8 cellular contexts compared by ENCODE assay signal in the genomic region with DNA sequence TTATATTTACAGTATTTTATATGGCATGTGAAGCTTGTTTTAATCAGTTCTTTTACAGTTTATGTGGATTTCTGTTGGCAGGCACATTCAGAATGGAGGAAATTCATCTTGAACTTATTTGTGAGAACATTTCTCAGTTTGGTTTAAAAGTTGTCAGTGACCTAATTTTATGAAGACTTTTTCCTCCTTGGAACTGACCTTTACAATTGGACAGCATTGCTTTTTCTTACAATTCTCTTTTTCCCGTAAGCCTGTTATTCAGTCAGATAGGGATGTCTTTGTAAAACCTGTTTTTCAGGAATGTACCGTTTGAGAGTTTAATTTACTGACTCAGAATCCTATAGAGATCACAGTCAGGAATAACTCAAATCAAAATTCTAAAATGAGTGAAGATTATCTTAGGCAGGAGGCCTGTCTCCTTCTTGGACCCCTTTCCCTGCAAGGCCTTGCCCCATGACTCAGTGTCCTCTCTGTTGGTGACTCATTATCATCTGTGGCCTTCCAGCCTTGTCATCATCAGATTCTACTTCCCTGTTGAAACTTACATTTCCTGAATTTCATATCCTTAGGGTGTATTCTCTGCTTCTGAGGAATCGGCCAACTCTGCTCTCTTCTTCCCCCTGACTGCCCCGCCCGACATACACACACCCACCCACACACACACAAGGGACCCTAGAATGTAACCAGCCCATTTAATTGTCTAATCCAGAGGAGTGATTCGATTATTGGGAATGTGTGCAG.
DNase-seq lines count a peak whose midpoint lies in the region; ATAC-seq and TF ChIP-seq lines count a peak whose summit lies in the region.

No MANE protein-coding gene starts in this region.

- no peak overlapping the region for H3K14ac ChIP-seq in neuronal stem cell (ENCODE audit: low read length)

- intact Hi-C loops in Right ventricle myocardium inferior (cut with DNase I) (loop anchor here (2.0 to 5.0 kb wide), 2 partner anchors 36 to 99 kb away; a partner anchor contains a TSS), cardiac septum (cut with DNase I) (no loop called here), aorta (cut with DNase I) (loop anchor here in 1 of 2 donors (5.0 kb wide), 1 partner anchor 99 kb away; a partner anchor contains a TSS)

- POLR2A ChIA-PET in activated CD4-positive, alpha-beta memory T cell treated with anti-CD3 and anti-CD28 coated beads, Interleukin-2, amount 10 ng/mL, durations not matched to agents 7 days and 5 days (lab: Charles Lee): interaction anchor here (0.9 to 1.0 kb wide), 2 partner anchors 19 to 34 kb away, joined by 3 read pairs; no protein-coding TSS in a partner anchor

- H2AK5ac ChIP-seq in neuronal stem cell (ENCODE audit: low read depth, low read length): no peak overlapping the region

- no peak overlapping the region for H3K23ac ChIP-seq in neuronal stem cell (ENCODE audit: low read depth, low read length, poor library complexity)

- H4K8ac ChIP-seq in neuronal stem cell (ENCODE audit: low read depth, low read length): no peak overlapping the region

- H3K9ac ChIP-seq in neuronal stem cell (ENCODE audit: low read depth, low read length, poor library complexity): no peak overlapping the region

- no peak overlapping the region for H4K91ac ChIP-seq in neuronal stem cell (ENCODE audit: low read depth, low read length, poor library complexity)

- no peaks in the 10 kb centered on the region for H3K9me3 ChIP-seq in aorta (ENCODE audit: control insufficient read depth, low read length)
- no peaks in the 10 kb centered on the region for H3K9me3 ChIP-seq in neuronal stem cell (replicated peaks in 1 of 2; ENCODE audit: control insufficient read depth in 2 of 2, insufficient read depth in 1 of 2, low read depth in 1 of 2, low read length in 2 of 2)

- H3K79me1 ChIP-seq in neuronal stem cell (ENCODE audit: low read depth, low read length): no peaks in the 10 kb centered on the region

- H3K27ac ChIP-seq in aorta (ENCODE audit: low read depth in 1 of 2, low read length in 2 of 2): peak overlapping the region; percentile 80 to 92
- no peak overlapping the region for H3K27ac ChIP-seq in neuronal stem cell (replicated peaks; ENCODE audit: low read length)

- TF ChIP-seq CTCF in choroid plexus epithelial cell (conservative IDR thresholded peaks at IDR 0.05; ENCODE audit: low read depth, low read length) (no peak), mesothelial cell of epicardium (IDR thresholded peaks at IDR 0.05; ENCODE audit: unreplicated experiment) (no peak)

- H3K27me3 ChIP-seq in aorta (ENCODE audit: control insufficient read depth in 1 of 2, insufficient read depth in 2 of 2, low read length in 1 of 2): no peaks in the 10 kb centered on the region
- no peaks in the 10 kb centered on the region for H3K27me3 ChIP-seq in neuronal stem cell (ENCODE audit: control insufficient read depth in 3 of 3, insufficient read depth in 3 of 3, low read depth in 1 of 3, low read length in 3 of 3)

- no peak overlapping the region for H2BK15ac ChIP-seq in neuronal stem cell (ENCODE audit: low read length)

- H3K4me1 ChIP-seq in aorta (ENCODE audit: control insufficient read depth in 1 of 2, insufficient read depth in 2 of 2, low read length in 2 of 2) (peaks cover 9 to 11% of the 10 kb centered on the region in 2 donors), neuronal stem cell (ENCODE audit: control insufficient read depth in 2 of 2, insufficient read depth in 1 of 2, low read depth in 1 of 2, low read length in 2 of 2) (peaks cover 0 to 9% of the 10 kb centered on the region in 2 donors)

- no peak overlapping the region for H3K4me3 ChIP-seq in choroid plexus epithelial cell (ENCODE audit: low read depth, low read length)
- no peak overlapping the region for H3K4me3 ChIP-seq in aorta (ENCODE audit: low read length in 2 of 2)
- no peak overlapping the region for H3K4me3 ChIP-seq in neuronal stem cell (ENCODE audit: low read length in 2 of 2)

- no peak overlapping the region for H2AFZ ChIP-seq in neuronal stem cell (ENCODE audit: low read length)

- CTCF ChIA-PET in activated CD4-positive, alpha-beta memory T cell treated with anti-CD3 and anti-CD28 coated beads, Interleukin-2, amount 10 ng/mL, durations not matched to agents 7 days and 5 days (lab: Charles Lee): interaction anchor here (1.0 kb wide), 1 partner anchor 17 kb away, joined by 3 read pairs; no protein-coding TSS in a partner anchor

- H3K4ac ChIP-seq in neuronal stem cell (ENCODE audit: low read length): no peak overlapping the region

- peaks cover 66% of the 10 kb centered on the region for H3K4me1 Mint-ChIP-seq in mesothelial cell of epicardium
- H3K4me1 Mint-ChIP-seq in activated CD4-positive, alpha-beta memory T cell treated with anti-CD3 and anti-CD28 coated beads, Interleukin-2, amount 10 ng/mL, durations not matched to agents 7 days and 5 days: peaks cover 19% of the 10 kb centered on the region

- no peak overlapping the region for H2BK12ac ChIP-seq in neuronal stem cell (ENCODE audit: low read length)

- peak overlapping the region; percentile 92 for H3K27ac Mint-ChIP-seq in mesothelial cell of epicardium
- H3K27ac Mint-ChIP-seq in activated CD4-positive, alpha-beta memory T cell treated with anti-CD3 and anti-CD28 coated beads, Interleukin-2, amount 10 ng/mL, durations not matched to agents 7 days and 5 days: no peak overlapping the region

- DNase-seq in Right ventricle myocardium inferior (ENCODE audit: missing footprints) (no peak), cardiac septum (ENCODE audit: low spot score) (no peak), choroid plexus epithelial cell (ENCODE audit: low read depth) (peak; percentile 78), mesothelial cell of epicardium (ENCODE audit: low spot score in 2 of 2, unreplicated experiment in 2 of 2) (no peak), aorta (peak in 1 of 2 donors; percentile 53), neuronal stem cell (ENCODE audit: low spot score) (no peak)
- DNase-seq in activated CD4-positive, alpha-beta memory T cell treated with anti-CD3 and anti-CD28 coated beads, Interleukin-2, amount 10 ng/mL, durations not matched to agents 7 days and 5 days: no peak
- no peak for DNase-seq in stimulated activated naive CD4-positive, alpha-beta T cell (lab: John Stamatoyannopoulos, UW)

- peak; percentile 74 for ATAC-seq in Right ventricle myocardium inferior
- peak; percentile 51 for ATAC-seq in aorta (ENCODE audit: low FRiP score)

- H2BK120ac ChIP-seq in neuronal stem cell (ENCODE audit: low read depth, low read length): no peak overlapping the region

- no peak overlapping the region for H3K4me2 ChIP-seq in neuronal stem cell (ENCODE audit: insufficient read depth, low read length, poor library complexity, severe bottlenecking)

- no peaks in the 10 kb centered on the region for H3K9me3 Mint-ChIP-seq in mesothelial cell of epicardium
- H3K9me3 Mint-ChIP-seq in activated CD4-positive, alpha-beta memory T cell treated with anti-CD3 and anti-CD28 coated beads, Interleukin-2, amount 10 ng/mL, durations not matched to agents 7 days and 5 days: no peaks in the 10 kb centered on the region

- H3K36me3 ChIP-seq in aorta (ENCODE audit: control insufficient read depth in 1 of 2, insufficient read depth in 2 of 2, low read length in 1 of 2) (no peaks in the 10 kb centered on the region), neuronal stem cell (replicated peaks in 1 of 2; ENCODE audit: control insufficient read depth in 2 of 2, insufficient read depth in 2 of 2, low read length in 2 of 2) (no peaks in the 10 kb centered on the region)

- H2BK5ac ChIP-seq in neuronal stem cell (ENCODE audit: low read length): no peak overlapping the region

- no peak overlapping the region for H3K4me3 Mint-ChIP-seq in mesothelial cell of epicardium
- H3K4me3 Mint-ChIP-seq in activated CD4-positive, alpha-beta memory T cell treated with anti-CD3 and anti-CD28 coated beads, Interleukin-2, amount 10 ng/mL, durations not matched to agents 7 days and 5 days: no peak overlapping the region

- H3K27me3 Mint-ChIP-seq in mesothelial cell of epicardium (ENCODE audit: low read depth): no peaks in the 10 kb centered on the region
- no peaks in the 10 kb centered on the region for H3K27me3 Mint-ChIP-seq in activated CD4-positive, alpha-beta memory T cell treated with anti-CD3 and anti-CD28 coated beads, Interleukin-2, amount 10 ng/mL, durations not matched to agents 7 days and 5 days

- no peak overlapping the region for H3K18ac ChIP-seq in neuronal stem cell (ENCODE audit: low read length)

- 34 to 36% methylated on average over 6 of the region's 6 CpGs for WGBS in aorta, 2 donors
- no CpG with 5 or more reads among the region's 6 CpGs for WGBS in neuronal stem cell (ENCODE audit: extremely low coverage in 2 of 2, insufficient read length in 2 of 2, insufficient replicate concordance in 1 of 2), 2 donors

- no peaks in the 10 kb centered on the region for H3K36me3 Mint-ChIP-seq in mesothelial cell of epicardium
- H3K36me3 Mint-ChIP-seq in activated CD4-positive, alpha-beta memory T cell treated with anti-CD3 and anti-CD28 coated beads, Interleukin-2, amount 10 ng/mL, durations not matched to agents 7 days and 5 days (ENCODE audit: low read depth): peaks cover 20% of the 10 kb centered on the region
